In the genomic region with DNA sequence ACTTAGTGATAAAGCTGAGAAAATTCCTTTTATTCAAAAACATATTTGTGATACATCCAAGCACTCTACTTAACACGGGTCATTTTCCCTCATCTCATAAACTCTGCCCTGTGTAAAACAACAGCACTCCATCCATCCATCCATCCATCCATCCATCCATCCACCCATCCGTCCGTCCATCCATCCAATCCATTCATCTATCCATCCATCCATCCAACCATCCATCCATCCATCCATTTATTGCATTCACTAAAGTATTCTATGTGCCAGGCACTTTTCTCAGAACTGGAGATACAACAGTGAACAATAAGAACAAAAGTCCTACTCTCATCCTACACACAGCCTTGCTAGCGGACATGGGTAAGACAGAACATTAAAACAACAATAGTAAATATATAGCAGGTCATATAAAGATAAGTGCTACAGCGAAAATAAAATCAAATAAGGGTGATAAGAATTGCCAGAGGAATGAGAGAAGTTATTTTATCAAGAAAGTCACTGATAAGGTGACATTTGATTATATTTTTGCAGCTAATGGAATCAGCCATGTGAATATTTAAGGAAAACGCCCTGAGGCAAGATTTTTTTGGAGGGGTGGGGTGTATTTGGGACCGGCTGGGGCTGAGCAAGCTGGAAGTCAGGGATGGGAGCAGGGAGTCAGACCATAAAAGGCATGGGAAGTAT, we compare ENCODE assay signal across 4 cellular contexts.
TF ChIP-seq lines count a peak whose summit lies in the region.

No MANE protein-coding gene starts in this region.

TF ChIP-seq in SK-N-SH, 30 proteins besides CTCF, POLR2A, EP300 and RAD21 (continues in another document):
- TF ChIP-seq YY1 (IDR thresholded peaks at IDR 0.05; ENCODE audit: low read depth) (no peak), POLR2AphosphoS5 (IDR thresholded peaks at IDR 0.05; ENCODE audit: low read depth, low read length) (no peak), FOXM1 (IDR thresholded peaks at IDR 0.05; ENCODE audit: low read depth) (no peak), CHD2 (IDR thresholded peaks at IDR 0.05; ENCODE audit: low read length, partially characterized antibody) (no peak), GATA2 (CRISPR knock-in tag; IDR thresholded peaks at IDR 0.05) (peak; percentile 71), RXRA (IDR thresholded peaks at IDR 0.05; ENCODE audit: borderline replicate concordance, low read depth) (no peak), EZH2phosphoT487 (IDR thresholded peaks at IDR 0.05; ENCODE audit: borderline replicate concordance, low read depth) (no peak)
- TF ChIP-seq, protein P1, sequence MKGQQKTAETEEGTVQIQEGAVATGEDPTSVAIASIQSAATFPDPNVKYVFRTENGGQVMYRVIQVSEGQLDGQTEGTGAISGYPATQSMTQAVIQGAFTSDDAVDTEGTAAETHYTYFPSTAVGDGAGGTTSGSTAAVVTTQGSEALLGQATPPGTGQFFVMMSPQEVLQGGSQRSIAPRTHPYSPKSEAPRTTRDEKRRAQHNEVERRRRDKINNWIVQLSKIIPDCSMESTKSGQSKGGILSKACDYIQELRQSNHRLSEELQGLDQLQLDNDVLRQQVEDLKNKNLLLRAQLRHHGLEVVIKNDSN (IDR thresholded peaks at IDR 0.05; ENCODE audit: borderline replicate concordance, low read depth): no peak
- TF ChIP-seq, protein P2, sequence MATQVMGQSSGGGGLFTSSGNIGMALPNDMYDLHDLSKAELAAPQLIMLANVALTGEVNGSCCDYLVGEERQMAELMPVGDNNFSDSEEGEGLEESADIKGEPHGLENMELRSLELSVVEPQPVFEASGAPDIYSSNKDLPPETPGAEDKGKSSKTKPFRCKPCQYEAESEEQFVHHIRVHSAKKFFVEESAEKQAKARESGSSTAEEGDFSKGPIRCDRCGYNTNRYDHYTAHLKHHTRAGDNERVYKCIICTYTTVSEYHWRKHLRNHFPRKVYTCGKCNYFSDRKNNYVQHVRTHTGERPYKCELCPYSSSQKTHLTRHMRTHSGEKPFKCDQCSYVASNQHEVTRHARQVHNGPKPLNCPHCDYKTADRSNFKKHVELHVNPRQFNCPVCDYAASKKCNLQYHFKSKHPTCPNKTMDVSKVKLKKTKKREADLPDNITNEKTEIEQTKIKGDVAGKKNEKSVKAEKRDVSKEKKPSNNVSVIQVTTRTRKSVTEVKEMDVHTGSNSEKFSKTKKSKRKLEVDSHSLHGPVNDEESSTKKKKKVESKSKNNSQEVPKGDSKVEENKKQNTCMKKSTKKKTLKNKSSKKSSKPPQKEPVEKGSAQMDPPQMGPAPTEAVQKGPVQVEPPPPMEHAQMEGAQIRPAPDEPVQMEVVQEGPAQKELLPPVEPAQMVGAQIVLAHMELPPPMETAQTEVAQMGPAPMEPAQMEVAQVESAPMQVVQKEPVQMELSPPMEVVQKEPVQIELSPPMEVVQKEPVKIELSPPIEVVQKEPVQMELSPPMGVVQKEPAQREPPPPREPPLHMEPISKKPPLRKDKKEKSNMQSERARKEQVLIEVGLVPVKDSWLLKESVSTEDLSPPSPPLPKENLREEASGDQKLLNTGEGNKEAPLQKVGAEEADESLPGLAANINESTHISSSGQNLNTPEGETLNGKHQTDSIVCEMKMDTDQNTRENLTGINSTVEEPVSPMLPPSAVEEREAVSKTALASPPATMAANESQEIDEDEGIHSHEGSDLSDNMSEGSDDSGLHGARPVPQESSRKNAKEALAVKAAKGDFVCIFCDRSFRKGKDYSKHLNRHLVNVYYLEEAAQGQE (IDR thresholded peaks at IDR 0.05; ENCODE audit: low read depth, low read length): no peak
- TF ChIP-seq, protein P3, sequence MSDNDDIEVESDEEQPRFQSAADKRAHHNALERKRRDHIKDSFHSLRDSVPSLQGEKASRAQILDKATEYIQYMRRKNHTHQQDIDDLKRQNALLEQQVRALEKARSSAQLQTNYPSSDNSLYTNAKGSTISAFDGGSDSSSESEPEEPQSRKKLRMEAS (IDR thresholded peaks at IDR 0.05; ENCODE audit: low read depth): no peak

TF ChIP-seq in SK-N-SH treated with all-trans-retinoic acid at 6 μM for 48 hours, 23 proteins besides CTCF, POLR2A, EP300 and RAD21:
- TF ChIP-seq SNAI2 (CRISPR knock-in tag; IDR thresholded peaks at IDR 0.05) (no peak), ZFP30 (CRISPR knock-in tag; IDR thresholded peaks at IDR 0.05) (no peak), GLIS3 (CRISPR knock-in tag; IDR thresholded peaks at IDR 0.05) (no peak), ISL1 (CRISPR knock-in tag; IDR thresholded peaks at IDR 0.05) (no peak), BACH2 (CRISPR knock-in tag; IDR thresholded peaks at IDR 0.05; ENCODE audit: borderline replicate concordance) (no peak)
- TF ChIP-seq, protein P4, sequence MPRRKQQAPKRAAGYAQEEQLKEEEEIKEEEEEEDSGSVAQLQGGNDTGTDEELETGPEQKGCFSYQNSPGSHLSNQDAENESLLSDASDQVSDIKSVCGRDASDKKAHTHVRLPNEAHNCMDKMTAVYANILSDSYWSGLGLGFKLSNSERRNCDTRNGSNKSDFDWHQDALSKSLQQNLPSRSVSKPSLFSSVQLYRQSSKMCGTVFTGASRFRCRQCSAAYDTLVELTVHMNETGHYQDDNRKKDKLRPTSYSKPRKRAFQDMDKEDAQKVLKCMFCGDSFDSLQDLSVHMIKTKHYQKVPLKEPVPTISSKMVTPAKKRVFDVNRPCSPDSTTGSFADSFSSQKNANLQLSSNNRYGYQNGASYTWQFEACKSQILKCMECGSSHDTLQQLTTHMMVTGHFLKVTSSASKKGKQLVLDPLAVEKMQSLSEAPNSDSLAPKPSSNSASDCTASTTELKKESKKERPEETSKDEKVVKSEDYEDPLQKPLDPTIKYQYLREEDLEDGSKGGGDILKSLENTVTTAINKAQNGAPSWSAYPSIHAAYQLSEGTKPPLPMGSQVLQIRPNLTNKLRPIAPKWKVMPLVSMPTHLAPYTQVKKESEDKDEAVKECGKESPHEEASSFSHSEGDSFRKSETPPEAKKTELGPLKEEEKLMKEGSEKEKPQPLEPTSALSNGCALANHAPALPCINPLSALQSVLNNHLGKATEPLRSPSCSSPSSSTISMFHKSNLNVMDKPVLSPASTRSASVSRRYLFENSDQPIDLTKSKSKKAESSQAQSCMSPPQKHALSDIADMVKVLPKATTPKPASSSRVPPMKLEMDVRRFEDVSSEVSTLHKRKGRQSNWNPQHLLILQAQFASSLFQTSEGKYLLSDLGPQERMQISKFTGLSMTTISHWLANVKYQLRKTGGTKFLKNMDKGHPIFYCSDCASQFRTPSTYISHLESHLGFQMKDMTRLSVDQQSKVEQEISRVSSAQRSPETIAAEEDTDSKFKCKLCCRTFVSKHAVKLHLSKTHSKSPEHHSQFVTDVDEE (CRISPR knock-in tag; IDR thresholded peaks at IDR 0.05): no peak

TF ChIP-seq in GM12891, 5 proteins besides CTCF, POLR2A, EP300 and RAD21:
- TF ChIP-seq POU2F2 (IDR thresholded peaks at IDR 0.05; ENCODE audit: low read depth, low read length) (no peak), SPI1 (IDR thresholded peaks at IDR 0.05; ENCODE audit: low read depth, low read length) (no peak), TAF1 (IDR thresholded peaks at IDR 0.05; ENCODE audit: low read depth, low read length) (no peak), POLR2AphosphoS5 (IDR thresholded peaks at IDR 0.05; ENCODE audit: low read depth, low read length) (no peak), PAX5 (IDR thresholded peaks at IDR 0.05; ENCODE audit: insufficient read depth, low read length, severe bottlenecking) (no peak)

TF ChIP-seq in IMR-90, 13 proteins besides CTCF, POLR2A, EP300 and RAD21:
- TF ChIP-seq MAZ (IDR thresholded peaks at IDR 0.05; ENCODE audit: borderline replicate concordance, low read depth, low read length): no peak
- no peak for TF ChIP-seq CEBPB (IDR thresholded peaks at IDR 0.05; ENCODE audit: low read depth, low read length)
- TF ChIP-seq SMC3 (IDR thresholded peaks at IDR 0.05; ENCODE audit: low read depth, low read length): no peak
- no peak for TF ChIP-seq BHLHE40 (IDR thresholded peaks at IDR 0.05; ENCODE audit: low read depth, low read length)
- no peak for TF ChIP-seq RCOR1 (IDR thresholded peaks at IDR 0.05; ENCODE audit: insufficient replicate concordance, low read length)
- TF ChIP-seq, protein P5, sequence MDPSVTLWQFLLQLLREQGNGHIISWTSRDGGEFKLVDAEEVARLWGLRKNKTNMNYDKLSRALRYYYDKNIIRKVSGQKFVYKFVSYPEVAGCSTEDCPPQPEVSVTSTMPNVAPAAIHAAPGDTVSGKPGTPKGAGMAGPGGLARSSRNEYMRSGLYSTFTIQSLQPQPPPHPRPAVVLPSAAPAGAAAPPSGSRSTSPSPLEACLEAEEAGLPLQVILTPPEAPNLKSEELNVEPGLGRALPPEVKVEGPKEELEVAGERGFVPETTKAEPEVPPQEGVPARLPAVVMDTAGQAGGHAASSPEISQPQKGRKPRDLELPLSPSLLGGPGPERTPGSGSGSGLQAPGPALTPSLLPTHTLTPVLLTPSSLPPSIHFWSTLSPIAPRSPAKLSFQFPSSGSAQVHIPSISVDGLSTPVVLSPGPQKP (IDR thresholded peaks at IDR 0.05; ENCODE audit: borderline replicate concordance, low read depth, low read length): no peak
- TF ChIP-seq MAFK (IDR thresholded peaks at IDR 0.05; ENCODE audit: low read depth, low read length): no peak
- no peak for TF ChIP-seq NFE2L2 (IDR thresholded peaks at IDR 0.05; ENCODE audit: low read depth, low read length)
- no peak for TF ChIP-seq RFX5 (IDR thresholded peaks at IDR 0.05; ENCODE audit: low read depth, low read length)
- TF ChIP-seq CHD1 (IDR thresholded peaks at IDR 0.05; ENCODE audit: low read depth, low read length): no peak
